In the genomic region with DNA sequence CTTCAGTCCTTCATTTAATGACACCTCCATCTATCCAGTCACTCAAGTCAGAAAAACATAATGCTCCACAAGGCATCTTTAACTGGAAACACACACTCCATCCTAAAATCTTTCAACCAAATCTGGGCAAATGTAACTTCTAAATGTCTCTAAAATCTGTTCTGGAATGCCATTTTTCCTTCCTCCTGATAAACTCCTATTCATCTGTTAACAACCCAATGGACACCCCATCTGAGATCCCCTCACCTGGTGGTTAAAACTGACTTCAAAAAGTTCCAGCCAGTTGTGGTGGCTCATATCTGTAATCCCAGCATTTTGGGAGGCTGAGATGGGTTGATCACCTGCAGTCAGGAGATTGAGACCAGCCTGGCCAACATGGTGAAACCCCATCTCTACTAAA, we compare ENCODE assay signal across 20 cellular contexts.
"Had no signal": no experiment of that assay in that cellular context is flagged by ENCODE, and none has a peak within 500 bp of the region (broad histone marks: within the 10 kb centered on the region; RNA-seq: fewer than 3 reads in every experiment).

No MANE protein-coding gene starts in this region.

- DNase-seq: Karpas-422, NCI-H1092 treated with DMSO at 0.1 percent for 48 hours, NCI-H1436, NCI-H187, NCI-H2081 treated with DMSO at 0.1 percent for 48 hours, NCI-H2171, NCI-H226, NCI-H446, NCI-H510A, NCI-H524 treated with DMSO at 0.1 percent for 48 hours, NCI-H774, Right ventricle myocardium superior, RPMI8226, SIG-M5, T-helper 17 cell had no signal

- FAIRE-seq: HTR-8/SVneo, RCC 7860 had no signal

- H3K27ac ChIP-seq: HL-60, SJSA1, SK-N-MC had no signal

- H3K4me3 ChIP-seq: SJSA1, SK-N-MC had no signal

- H3K9me3 ChIP-seq: SJSA1 had no signal

- H3K27me3 ChIP-seq: SJSA1 had no signal
